Comparison of ENCODE assay signal across 8 cellular contexts in genomic region chr2:225040862-225041209, GRCh38. TPM values are rescaled to one million over a fixed set of nuclear protein-coding genes. Genes with fewer than 3 reads are reported as not detected.
DNase-seq lines count a peak whose midpoint lies in the region; ATAC-seq, FAIRE-seq and TF ChIP-seq lines count a peak whose summit lies in the region.

No MANE protein-coding gene starts in this region.

- POLR2A ChIA-PET in HepG2 (lab: Yijun Ruan, JAX) = no interaction called here

- H2AFZ ChIP-seq in HepG2 (ENCODE audit: low read length) = no peak overlapping the region

- peak overlapping the region; percentile 100 for H3K27ac Mint-ChIP-seq in activated CD8-positive, alpha-beta memory T cell treated with anti-CD3 and anti-CD28 coated beads, Interleukin-2, amount 10 ng/mL, durations not matched to agents 7 days and 5 days

- H3K4me1 Mint-ChIP-seq in activated CD8-positive, alpha-beta memory T cell treated with anti-CD3 and anti-CD28 coated beads, Interleukin-2, amount 10 ng/mL, durations not matched to agents 7 days and 5 days = peaks cover 53% of the 10 kb centered on the region

- intact Hi-C loops in HepG2 (cut with micrococcal nuclease; ENCODE audit: unreplicated experiment) = no loop called here

- no peak for TF ChIP-seq POLR2A in HepG2 (IDR thresholded peaks at IDR 0.05; ENCODE audit: insufficient read depth in 1 of 2, low read depth in 2 of 2, low read length in 2 of 2)

- no TSS peak for BruUV-seq in HepG2 (replicated peaks; lab: Mats Ljungman, UMichigan)

- no peaks in the 10 kb centered on the region for H4K20me1 ChIP-seq in HepG2 (ENCODE audit: insufficient read depth, low read length)

- TF ChIP-seq EP300 in HepG2 (IDR thresholded peaks at IDR 0.05; ENCODE audit: low read depth in 2 of 2, low read length in 2 of 2) = no peak
- TF ChIP-seq EP300 in HepG2 (CRISPR knock-in tag; IDR thresholded peaks at IDR 0.05; ENCODE audit: borderline replicate concordance) = no peak

- in situ Hi-C loops in HepG2 (cut with HindIII; ENCODE audit: extremely low pct_ligation_motif_present, low pct_unique_long_range_greater_than_20kb) = no loop called here

- peaks cover 6 to 23% (median 12%) of the 10 kb centered on the region in 4 donors for H3K4me1 ChIP-seq in liver (ENCODE audit: control insufficient read depth in 4 of 4, insufficient read depth in 4 of 4, low read length in 3 of 4)
- H3K4me1 ChIP-seq in HepG2 (ENCODE audit: insufficient read depth, low read length) = no peaks in the 10 kb centered on the region

- no peaks in the 10 kb centered on the region for H3K79me2 ChIP-seq in HepG2 (ENCODE audit: insufficient read depth, low read length)

- no peak for FAIRE-seq in HepG2 (lab: Jason Lieb, UNC)

- H3K4me3 ChIP-seq in liver (ENCODE audit: low read depth in 1 of 3, low read length in 3 of 3) (peak overlapping the region; percentile 58 to 81 (median 67)), HepG2 (replicated peaks in 1 of 3; ENCODE audit: insufficient read depth in 1 of 3, low read depth in 2 of 3, low read length in 3 of 3) (no peak overlapping the region), fibroblast of the aortic adventitia (ENCODE audit: low read depth, low read length) (peak overlapping the region; percentile 76), retinal pigment epithelial cell (ENCODE audit: low read length) (peak overlapping the region; percentile 61)

- ATAC-seq in HepG2 (no peak), HG03378 (IDR thresholded peaks at IDR 0.05; ENCODE audit: unreplicated experiment) (peak; percentile 23)
- ATAC-seq in activated CD8-positive, alpha-beta memory T cell treated with anti-CD3 and anti-CD28 coated beads, Interleukin-2, amount 10 ng/mL, durations not matched to agents 7 days and 5 days = peak; percentile 27

- CTCF ChIA-PET in HepG2 (lab: Yijun Ruan, JAX; ENCODE audit: low intra/inter-chr PET ratio, low total read pairs) = no interaction called here
- CTCF ChIA-PET in activated CD8-positive, alpha-beta memory T cell treated with anti-CD3 and anti-CD28 coated beads, Interleukin-2, amount 10 ng/mL, durations not matched to agents 7 days and 5 days (lab: Charles Lee) = interaction anchor here (1.2 to 5.5 kb wide), 7 partner anchors 12 to 115 kb away, joined by 3 to 38 read pairs (median 4); no protein-coding TSS in a partner anchor

- 7% methylated on average over 9 of the region's 9 CpGs for WGBS in liver
- WGBS in HepG2 (ENCODE audit: low lambda C conversion rate) = 21% methylated on average over 9 of the region's 9 CpGs

- H3K36me3 Mint-ChIP-seq in activated CD8-positive, alpha-beta memory T cell treated with anti-CD3 and anti-CD28 coated beads, Interleukin-2, amount 10 ng/mL, durations not matched to agents 7 days and 5 days = peaks cover 40% of the 10 kb centered on the region

- H3K4me3 Mint-ChIP-seq in activated CD8-positive, alpha-beta memory T cell treated with anti-CD3 and anti-CD28 coated beads, Interleukin-2, amount 10 ng/mL, durations not matched to agents 7 days and 5 days = peak overlapping the region; percentile 99

- no peak for DNase-seq in HepG2 (ENCODE audit: low spot score)
- DNase-seq in activated CD8-positive, alpha-beta memory T cell treated with anti-CD3 and anti-CD28 coated beads, Interleukin-2, amount 10 ng/mL, durations not matched to agents 7 days and 5 days = peak; percentile 69
- DNase-seq in fibroblast of the aortic adventitia (ENCODE audit: low read depth) = no peak
- DNase-seq in retinal pigment epithelial cell (ENCODE audit: low read depth) = no peak
- DNase-seq in NCI-H82 (lab: John Stamatoyannopoulos, UW) = no peak
- DNase-seq in kidney glomerular epithelial cell (lab: John Stamatoyannopoulos, UW) = no peak

- peaks cover 11% of the 10 kb centered on the region for H3K27me3 Mint-ChIP-seq in activated CD8-positive, alpha-beta memory T cell treated with anti-CD3 and anti-CD28 coated beads, Interleukin-2, amount 10 ng/mL, durations not matched to agents 7 days and 5 days

- H3K9me3 ChIP-seq in liver (ENCODE audit: control insufficient read depth in 4 of 4, low read length in 3 of 4) = no peaks in the 10 kb centered on the region
- H3K9me3 ChIP-seq in HepG2 (ENCODE audit: low read length) = no peaks in the 10 kb centered on the region

- H3K27me3 ChIP-seq in liver (ENCODE audit: control insufficient read depth in 4 of 4, insufficient read depth in 4 of 4, low read length in 3 of 4) = no peaks in the 10 kb centered on the region
- H3K27me3 ChIP-seq in HepG2 (ENCODE audit: control insufficient read depth in 1 of 2, insufficient read depth in 2 of 2, low read length in 2 of 2) = peaks cover 0 to 35% of the 10 kb centered on the region in 2 experiments; a peak in 3 of 5 replicates

- H3K27ac ChIP-seq in liver (ENCODE audit: low read depth in 1 of 2, low read length in 2 of 2) (peak overlapping the region; percentile 5 to 53), HepG2 (ENCODE audit: extremely low read length, insufficient read depth, low read length) (no peak overlapping the region)

- H3K36me3 ChIP-seq in liver (ENCODE audit: control insufficient read depth in 4 of 4, insufficient read depth in 3 of 4, low read depth in 1 of 4, low read length in 3 of 4) = no peaks in the 10 kb centered on the region
- no peaks in the 10 kb centered on the region for H3K36me3 ChIP-seq in HepG2 (replicated peaks in 1 of 2; ENCODE audit: control insufficient read depth in 1 of 2, insufficient read depth in 2 of 2, low read length in 2 of 2)

- TF ChIP-seq RAD21 in liver (IDR thresholded peaks at IDR 0.05) (no peak), HepG2 (CRISPR knock-in tag; IDR thresholded peaks at IDR 0.05) (no peak)

- H3K4me2 ChIP-seq in HepG2 (ENCODE audit: low read depth, low read length) = no peak overlapping the region

- peak overlapping the region in 1 of 2 donors; percentile 42 for H3K9ac ChIP-seq in liver (ENCODE audit: low read depth in 1 of 2, low read length in 2 of 2)
- H3K9ac ChIP-seq in HepG2 (ENCODE audit: insufficient read depth, low read depth, low read length) = no peak overlapping the region

- H3K9me3 Mint-ChIP-seq in activated CD8-positive, alpha-beta memory T cell treated with anti-CD3 and anti-CD28 coated beads, Interleukin-2, amount 10 ng/mL, durations not matched to agents 7 days and 5 days (ENCODE audit: low read depth) = no peaks in the 10 kb centered on the region

- no peak for TF ChIP-seq CTCF in liver (IDR thresholded peaks at IDR 0.05; ENCODE audit: low read depth, low read length, missing input control)
- TF ChIP-seq CTCF in HepG2 (CRISPR knock-in tag; IDR thresholded peaks at IDR 0.05) = no peak
- TF ChIP-seq CTCF in fibroblast of the aortic adventitia (IDR thresholded peaks at IDR 0.05; ENCODE audit: insufficient read depth, low read length) = no peak
- TF ChIP-seq CTCF in retinal pigment epithelial cell (conservative IDR thresholded peaks at IDR 0.05; ENCODE audit: low read depth, low read length) = no peak

TF ChIP-seq in liver, 16 proteins besides CTCF, POLR2A, EP300 and RAD21 (continues in another document):
- no peak for TF ChIP-seq NR2F2 (IDR thresholded peaks at IDR 0.05)
- no peak for TF ChIP-seq FOXA2 (IDR thresholded peaks at IDR 0.05)

TF ChIP-seq in HepG2, 621 proteins besides CTCF, POLR2A, EP300 and RAD21 (continues in another document):
- TF ChIP-seq ZNF878 (CRISPR knock-in tag; IDR thresholded peaks at IDR 0.05) (no peak), PLSCR1 (CRISPR knock-in tag; IDR thresholded peaks at IDR 0.05; ENCODE audit: borderline replicate concordance) (no peak), U2AF1 (optimal IDR thresholded peaks at IDR 0.05; ENCODE audit: low read depth, low read length) (no peak), ZSCAN12 (CRISPR knock-in tag; IDR thresholded peaks at IDR 0.05) (no peak)

RNA-seq across cellular contexts. Expression of gene DOCK10, which starts 1.4 kb away (rescaled TPM):
- total RNA-seq in liver = 10 to 100 TPM; 12.1 to 15.3 TPM
- polyA plus RNA-seq in liver = 1 to 10 TPM; 1.2 to 1.4 TPM
- total RNA-seq in HepG2 (2016; rRNA removed; fragmentation: Illumina TruSeq; extraction: Trizol) = not detected in 2 replicates
- not detected in 2 replicates for total RNA-seq in HepG2 (2016; cell fraction: cytosol; rRNA removed; fragmentation: Illumina TruSeq; extraction: Trizol; ENCODE audit: low read depth)
- total RNA-seq in HepG2 (2016; cell fraction: insoluble cytoplasmic fraction; rRNA removed; fragmentation: Illumina TruSeq; extraction: Trizol) = not detected in 2 replicates
- not detected in 2 replicates for total RNA-seq in HepG2 (2016; cell fraction: membrane; rRNA removed; fragmentation: Illumina TruSeq; extraction: Trizol)
- total RNA-seq in HepG2 (2016; cell fraction: nucleus; rRNA removed; fragmentation: Illumina TruSeq; extraction: Trizol) = not detected in 2 replicates
- not detected in 2 replicates for polyA plus RNA-seq in HepG2 (2011; rRNA removed)
- 0.05 TPM in 1 of 2 replicates, not detected in the other for polyA plus RNA-seq in HepG2 (2011; cell fraction: cytosol; rRNA removed)
- not detected in 2 replicates for polyA plus RNA-seq in HepG2 (2011; cell fraction: nucleus; rRNA removed)
- not detected in 2 replicates for polyA plus RNA-seq in HepG2 (2012)
- not detected in 2 replicates for polyA plus RNA-seq in HepG2 (2016; cell fraction: cytosol; fragmentation: Illumina TruSeq; extraction: Trizol; ENCODE audit: low read depth)
- not detected in 2 replicates for polyA plus RNA-seq in HepG2 (2016; cell fraction: insoluble cytoplasmic fraction; fragmentation: Illumina TruSeq; extraction: Trizol; ENCODE audit: low read depth)
- not detected in 2 replicates for polyA plus RNA-seq in HepG2 (2016; cell fraction: membrane; fragmentation: Illumina TruSeq; extraction: Trizol; ENCODE audit: low read depth)
- polyA plus RNA-seq in HepG2 (2016; cell fraction: nucleus; fragmentation: Illumina TruSeq; extraction: Trizol; ENCODE audit: insufficient read depth, low read depth) = not detected in 2 replicates
- not detected in 2 replicates for polyA minus RNA-seq in HepG2 (2011; rRNA and poly(A)+ RNA removed; ENCODE audit: low replicate concordance)
- not detected in 2 replicates for polyA minus RNA-seq in HepG2 (2011; cell fraction: cytosol; rRNA and poly(A)+ RNA removed)
- polyA minus RNA-seq in HepG2 (2011; cell fraction: nucleus; rRNA and poly(A)+ RNA removed) = not detected in 2 replicates
- 100 to 1,000 TPM; 251 to 271 TPM for total RNA-seq in activated CD8-positive, alpha-beta memory T cell treated with anti-CD3 and anti-CD28 coated beads, Interleukin-2, amount 10 ng/mL, durations not matched to agents 7 days and 5 days
- total RNA-seq in fibroblast of the aortic adventitia (ENCODE audit: low replicate concordance) = 66.2 and 71.3 TPM in 2 replicates

Comparison
In these comparisons a context has a peak if more than half of its experiments do, and no peak if none do; other contexts are left out.
1. H3K4me3 ChIP-seq: peak in liver (3 of 3), fibroblast of the aortic adventitia (single experiment) and retinal pigment epithelial cell (single experiment); none in HepG2 (0 of 3).
2. RNA of gene DOCK10, which starts 1.4 kb away (total RNA-seq): 251 to 271 TPM in activated CD8-positive, alpha-beta memory T cell treated with anti-CD3 and anti-CD28 coated beads, Interleukin-2, amount 10 ng/mL, durations not matched to agents 7 days and 5 days, 66.2 to 71.3 TPM in fibroblast of the aortic adventitia and 12.1 to 15.3 TPM in liver; not detected in HepG2; every median in the first group is over 10 times any median in the second.